Comparison of ENCODE assay signal across 8 cellular contexts in the genomic region with DNA sequence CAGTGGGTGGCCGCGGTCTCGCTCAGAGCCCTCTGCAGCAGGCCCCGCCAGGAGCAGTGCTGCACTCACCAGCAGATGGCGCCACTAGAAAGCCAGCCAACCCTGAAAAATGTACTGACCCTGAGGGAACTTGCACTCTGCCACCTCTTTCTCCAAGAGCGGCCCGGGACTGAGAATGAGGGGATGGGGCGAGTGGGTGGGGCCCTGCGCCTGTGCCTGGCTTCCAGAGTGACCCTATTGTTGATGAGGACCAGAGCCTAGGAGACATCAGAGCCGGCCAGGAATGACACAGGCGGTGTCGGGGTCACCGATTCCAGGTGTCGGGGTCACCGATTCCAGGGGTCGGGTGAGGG. TPM values are rescaled to one million over a fixed set of nuclear protein-coding genes. Genes with fewer than 3 reads are reported as not detected.
DNase-seq lines count a peak whose midpoint lies in the region; ATAC-seq, FAIRE-seq and TF ChIP-seq lines count a peak whose summit lies in the region.

No MANE protein-coding gene starts in this region.

- H3K36me3 ChIP-seq in thoracic aorta: no peaks in the 10 kb centered on the region

- DNase-seq in Ammon's horn (ENCODE audit: low spot score): peak; percentile 63
- peak; percentile 12 to 29 for DNase-seq in SHP77 (lab: John Stamatoyannopoulos, UW)
- peak; percentile 19 for DNase-seq in activated gamma-delta T cell (lab: John Stamatoyannopoulos, UW)
- peak; percentile 72 to 85 for DNase-seq in frontal cortex (ENCODE audit: low spot score in 2 of 2)
- DNase-seq in omental fat pad (ENCODE audit: low spot score): peak; percentile 77
- peak; percentile 62 for DNase-seq in thoracic aorta (ENCODE audit: low spot score)

- peak in 2 of 3 donors; percentile 57 to 83 for TF ChIP-seq CTCF in omental fat pad (IDR thresholded peaks at IDR 0.05)
- peak; percentile 96 for TF ChIP-seq CTCF in thoracic aorta (IDR thresholded peaks at IDR 0.05)

- FAIRE-seq in frontal cortex (lab: Jason Lieb, UNC): no peak

- H3K4me1 ChIP-seq in thoracic aorta (ENCODE audit: control insufficient read depth in 1 of 2, low read depth in 2 of 2): peaks cover 37 to 85% of the 10 kb centered on the region in 2 donors

- peak overlapping the region; percentile 99 to 100 for H3K27ac ChIP-seq in thoracic aorta

- H3K4me3 ChIP-seq in thoracic aorta: peak overlapping the region; percentile 61

- H3K9me3 ChIP-seq in thoracic aorta: no peaks in the 10 kb centered on the region

- ATAC-seq in GM19023 (IDR thresholded peaks at IDR 0.05; ENCODE audit: unreplicated experiment) (peak; percentile 84), HG03565 (IDR thresholded peaks at IDR 0.05; ENCODE audit: unreplicated experiment) (peak; percentile 81), omental fat pad (ENCODE audit: low FRiP score) (peak; percentile 64), thoracic aorta (ENCODE audit: insufficient number of reproducible peaks, low FRiP score, low read depth) (no peak)

- H3K27me3 ChIP-seq in thoracic aorta (replicated peaks; ENCODE audit: insufficient read depth): no peaks in the 10 kb centered on the region

RNA-seq across cellular contexts. Expression of gene IL17B, which starts 2.9 kb away (rescaled TPM):
- total RNA-seq in frontal cortex (not detected), omental fat pad (1 to 10 TPM in 1 of 4 donors, not detected in 3; 1.1 TPM), thoracic aorta (1 to 10 TPM; 1.9 to 7.1 TPM)

RNA-seq across cellular contexts. Expression of gene PCYOX1L, which starts 24.1 kb away (rescaled TPM):
- total RNA-seq in frontal cortex (11.0 TPM), omental fat pad (1 to 10 TPM; 2.3 to 3.9 (median 2.5) TPM), thoracic aorta (1 to 10 TPM; 7.3 to 7.8 TPM)

RNA-seq across cellular contexts. Expression of gene GRPEL2, which starts 36.7 kb away (rescaled TPM):
- total RNA-seq in frontal cortex: 64.4 TPM
- 10 to 100 TPM; 10.9 to 18.4 (median 15.9) TPM for total RNA-seq in omental fat pad
- total RNA-seq in thoracic aorta: 1 to 10 TPM; 7.9 to 9.7 TPM

Comparison
In these comparisons a context has a peak if more than half of its experiments do, and no peak if none do; other contexts are left out.
1. DNase-seq: peak in every context shown above with its lines; median percentile 78 in frontal cortex; 77 in omental fat pad; 63 in Ammon's horn; 62 in thoracic aorta; 20 in SHP77; 19 in activated gamma-delta T cell.